Comparison of ENCODE assay signal across 14 cellular contexts in the genomic region with DNA sequence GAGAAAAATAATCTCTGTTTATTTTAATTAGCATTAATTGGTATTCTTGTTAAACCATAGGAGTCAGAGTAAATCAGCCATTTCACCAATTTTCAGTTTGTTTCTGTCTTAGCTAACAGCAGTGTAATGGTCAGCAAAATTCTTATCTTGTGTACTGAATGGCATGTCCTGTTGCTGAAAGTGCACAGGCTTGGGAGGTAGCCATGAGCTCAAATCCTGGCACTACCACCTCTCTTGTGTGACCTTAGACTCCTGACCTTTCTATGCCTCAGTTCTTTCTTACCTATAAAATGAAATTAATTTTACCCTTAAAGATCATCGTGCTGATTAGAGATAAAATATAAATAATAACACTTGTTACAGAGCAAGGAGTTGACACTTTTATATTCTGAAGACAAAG. TPM values are rescaled to one million over a fixed set of nuclear protein-coding genes. Genes with fewer than 3 reads are reported as not detected.
A peak's percentile ranks its signal among the peaks of the same experiment; 100 is the strongest.
DNase-seq lines count a peak whose midpoint lies in the region; ATAC-seq and TF ChIP-seq lines count a peak whose summit lies in the region.
"Had no signal": no experiment of that assay in that cellular context is flagged by ENCODE, and none has a peak within 500 bp of the region (broad histone marks: within the 10 kb centered on the region; RNA-seq: fewer than 3 reads in every experiment).

No MANE protein-coding gene starts in this region.

- H3K36me3 Mint-ChIP-seq in nephron progenitor cell (ENCODE audit: low read depth): peaks cover 84% of the 10 kb centered on the region
- H3K36me3 Mint-ChIP-seq in activated CD4-positive, alpha-beta memory T cell treated with anti-CD3 and anti-CD28 coated beads, Interleukin-2, amount 10 ng/mL, durations not matched to agents 7 days and 5 days (ENCODE audit: low read depth): peaks cover 74% of the 10 kb centered on the region

- in situ Hi-C loops in Panc1 (cut with HindIII; ENCODE audit: low pct_unique_long_range_greater_than_20kb, low sequenced_read_pairs): no loop called here

- H3K9me3 ChIP-seq in Panc1 (ENCODE audit: control insufficient read depth, insufficient read depth, low read depth, low read length): no peaks in the 10 kb centered on the region
- peaks cover 0 to 9% (median 0%) of the 10 kb centered on the region in 12 donors for H3K9me3 ChIP-seq in heart left ventricle
- no peaks in the 10 kb centered on the region for H3K9me3 ChIP-seq in testis

- no peak overlapping the region for H3K4me3 ChIP-seq in Panc1 (ENCODE audit: low read depth in 2 of 2, low read length in 2 of 2)
- H3K4me3 ChIP-seq in heart left ventricle: no peak overlapping the region
- H3K4me3 ChIP-seq in testis: no peak overlapping the region
- H3K4me3 ChIP-seq: A549, GM23338 had no signal

- H3K4me1 Mint-ChIP-seq in nephron progenitor cell: peaks cover 8% of the 10 kb centered on the region
- peaks cover 10% of the 10 kb centered on the region for H3K4me1 Mint-ChIP-seq in activated CD4-positive, alpha-beta memory T cell treated with anti-CD3 and anti-CD28 coated beads, Interleukin-2, amount 10 ng/mL, durations not matched to agents 7 days and 5 days
- H3K4me1 Mint-ChIP-seq: GM23338 had no signal

- CTCF ChIA-PET in Panc1 (lab: Charles Lee): interaction anchor here (0.6 kb wide), 2 partner anchors 24 to 147 kb away, joined by 3 to 9 read pairs; no protein-coding TSS in a partner anchor
- CTCF ChIA-PET in activated CD4-positive, alpha-beta memory T cell treated with anti-CD3 and anti-CD28 coated beads, Interleukin-2, amount 10 ng/mL, durations not matched to agents 7 days and 5 days (lab: Charles Lee): no interaction called here

- TSS peak; percentile 21 for BruUV-seq in Panc1 (replicated peaks; lab: Mats Ljungman, UMichigan)

- DNase-seq in Panc1 (ENCODE audit: low read depth, low spot score) (no peak), heart left ventricle (peak in 3 of 5 donors; percentile 23 to 65 (median 56)), nephron progenitor cell (no peak), testis (no peak), hypothalamus (lab: John Stamatoyannopoulos, UW) (no peak), substantia nigra (lab: John Stamatoyannopoulos, UW) (no peak)
- DNase-seq in activated CD4-positive, alpha-beta memory T cell treated with anti-CD3 and anti-CD28 coated beads, Interleukin-2, amount 10 ng/mL, durations not matched to agents 7 days and 5 days: no peak
- DNase-seq: CD4-positive, alpha-beta T cell; DND-41; GF-D8; NCI-H146; NCI-H2081 treated with DMSO at 0.1 percent for 48 hours had no signal

- H3K36me3 ChIP-seq in Panc1 (ENCODE audit: control insufficient read depth, insufficient read depth, low read length) (peaks cover 18% of the 10 kb centered on the region), heart left ventricle (peaks cover 0 to 85% (median 57%) of the 10 kb centered on the region in 9 donors), testis (ENCODE audit: low read depth, missing control alignments) (no peaks in the 10 kb centered on the region)

- ATAC-seq in Panc1 (no peak), heart left ventricle (peak; percentile 72 to 81 (median 75))
- ATAC-seq: A549, GM23338 had no signal

- H3K4me3 Mint-ChIP-seq in nephron progenitor cell: no peak overlapping the region
- no peak overlapping the region for H3K4me3 Mint-ChIP-seq in activated CD4-positive, alpha-beta memory T cell treated with anti-CD3 and anti-CD28 coated beads, Interleukin-2, amount 10 ng/mL, durations not matched to agents 7 days and 5 days
- H3K4me3 Mint-ChIP-seq: CD4-positive, alpha-beta T cell; GM23338 had no signal

- peak overlapping the region; percentile 89 for H3K27ac Mint-ChIP-seq in nephron progenitor cell
- H3K27ac Mint-ChIP-seq in activated CD4-positive, alpha-beta memory T cell treated with anti-CD3 and anti-CD28 coated beads, Interleukin-2, amount 10 ng/mL, durations not matched to agents 7 days and 5 days: no peak overlapping the region
- H3K27ac Mint-ChIP-seq: CD4-positive, alpha-beta T cell; GM23338 had no signal

- H3K27me3 ChIP-seq in Panc1 (ENCODE audit: control insufficient read depth, insufficient read depth, low read length): no peaks in the 10 kb centered on the region
- H3K27me3 ChIP-seq in heart left ventricle: no peaks in the 10 kb centered on the region
- H3K27me3 ChIP-seq in testis: no peaks in the 10 kb centered on the region

- TF ChIP-seq POLR2A in heart left ventricle (IDR thresholded peaks at IDR 0.05) (no peak), testis (IDR thresholded peaks at IDR 0.05) (no peak)

- intact Hi-C loops in Panc1 (cut with micrococcal nuclease; ENCODE audit: unreplicated experiment): no loop called here
- intact Hi-C loops in heart left ventricle (cut with DNase I): no loop called here
- intact Hi-C loops in testis (cut with DNase I; ENCODE audit: low total_unique reads): no loop called here

- H3K4me1 ChIP-seq in Panc1 (ENCODE audit: control insufficient read depth, insufficient read depth, low read length): no peaks in the 10 kb centered on the region
- peaks cover 0 to 74% (median 55%) of the 10 kb centered on the region in 12 donors for H3K4me1 ChIP-seq in heart left ventricle
- peaks cover 39% of the 10 kb centered on the region for H3K4me1 ChIP-seq in testis

- H3K27ac ChIP-seq in Panc1 (ENCODE audit: low read length): no peak overlapping the region
- H3K27ac ChIP-seq in heart left ventricle: peak overlapping the region; percentile 27 to 87 (median 71)
- H3K27ac ChIP-seq in testis: peak overlapping the region; percentile 26 to 79
- H3K27ac ChIP-seq in substantia nigra (ENCODE audit: low read depth, low read length, poor library complexity, severe bottlenecking): no peak overlapping the region
- H3K27ac ChIP-seq: A549 had no signal

- WGBS in heart left ventricle, 4 donors: 87 to 95% (median 89%) methylated on average over 1 of the region's 1 CpG
- 79 to 87% methylated on average over 1 of the region's 1 CpG for WGBS in testis, 2 donors

- TF ChIP-seq CTCF in Panc1 (IDR thresholded peaks at IDR 0.05): no peak
- TF ChIP-seq CTCF in heart left ventricle (IDR thresholded peaks at IDR 0.05): no peak
- TF ChIP-seq CTCF in nephron progenitor cell (IDR thresholded peaks at IDR 0.05): no peak
- TF ChIP-seq CTCF in testis (IDR thresholded peaks at IDR 0.05): no peak

- POLR2A ChIA-PET in Panc1 (lab: Charles Lee): no interaction called here
- POLR2A ChIA-PET in activated CD4-positive, alpha-beta memory T cell treated with anti-CD3 and anti-CD28 coated beads, Interleukin-2, amount 10 ng/mL, durations not matched to agents 7 days and 5 days (lab: Charles Lee): no interaction called here

- no peaks in the 10 kb centered on the region for H3K27me3 Mint-ChIP-seq in nephron progenitor cell (ENCODE audit: low read depth, poor library complexity)
- H3K27me3 Mint-ChIP-seq in activated CD4-positive, alpha-beta memory T cell treated with anti-CD3 and anti-CD28 coated beads, Interleukin-2, amount 10 ng/mL, durations not matched to agents 7 days and 5 days: no peaks in the 10 kb centered on the region
- H3K27me3 Mint-ChIP-seq: CD4-positive, alpha-beta T cell had no signal

- peaks cover 18% of the 10 kb centered on the region for H3K9me3 Mint-ChIP-seq in nephron progenitor cell
- no peaks in the 10 kb centered on the region for H3K9me3 Mint-ChIP-seq in activated CD4-positive, alpha-beta memory T cell treated with anti-CD3 and anti-CD28 coated beads, Interleukin-2, amount 10 ng/mL, durations not matched to agents 7 days and 5 days
- H3K9me3 Mint-ChIP-seq: CD4-positive, alpha-beta T cell had no signal

RNA-seq across cellular contexts. Expression of gene MLH1, which starts 35.8 kb away (rescaled TPM):
- total RNA-seq in Panc1 (2021; ENCODE audit: unreplicated experiment) (28.5 TPM), heart left ventricle (10 to 100 TPM; 44.5 to 58.4 (median 50.4) TPM), testis (10 to 100 TPM; 57.1 to 90.2 TPM)
- polyA plus RNA-seq in Panc1 (2012; ENCODE audit: insufficient read length): 23.0 TPM
- polyA plus RNA-seq in heart left ventricle (10 to 100 TPM; 26.0 to 32.8 TPM), testis (ENCODE audit: insufficient read depth, low read depth, low replicate concordance) (64.4 TPM)
- total RNA-seq in activated CD4-positive, alpha-beta memory T cell treated with anti-CD3 and anti-CD28 coated beads, Interleukin-2, amount 10 ng/mL, durations not matched to agents 7 days and 5 days: 10 to 100 TPM; 50.9 to 57.5 TPM

RNA-seq across cellular contexts. Expression of gene EPM2AIP1, which starts 36.2 kb away (rescaled TPM):
- total RNA-seq in Panc1 (2021; ENCODE audit: unreplicated experiment) (7.3 TPM), heart left ventricle (10 to 100 TPM in 8 of 9 donors, 1 to 10 TPM in 1; 9.1 to 43.7 (median 24.4) TPM), testis (10 to 100 TPM; 17.4 to 23.5 TPM)
- polyA plus RNA-seq in Panc1 (2012; ENCODE audit: insufficient read length): 2.6 TPM
- polyA plus RNA-seq in heart left ventricle (10 to 100 TPM in 1 of 2 donors, 1 to 10 TPM in 1; 7.4 to 10.8 TPM), testis (ENCODE audit: insufficient read depth, low read depth, low replicate concordance) (13.1 TPM)
- 10 to 100 TPM; 21.6 to 28.1 TPM for total RNA-seq in activated CD4-positive, alpha-beta memory T cell treated with anti-CD3 and anti-CD28 coated beads, Interleukin-2, amount 10 ng/mL, durations not matched to agents 7 days and 5 days

Comparison
In these comparisons a context has a peak if more than half of its experiments do, and no peak if none do; other contexts are left out.
1. DNase-seq: peak in heart left ventricle (3 of 5); none in Panc1 (single experiment), nephron progenitor cell (single experiment), testis (single experiment), hypothalamus (0 of 51), substantia nigra (0 of 49) and activated CD4-positive, alpha-beta memory T cell treated with anti-CD3 and anti-CD28 coated beads, Interleukin-2, amount 10 ng/mL, durations not matched to agents 7 days and 5 days (single experiment).
2. H3K27ac ChIP-seq: peak in heart left ventricle (12 of 12) and testis (2 of 2); none in Panc1 (single experiment) and substantia nigra (single experiment).